ENCODE assay signal across 9 cellular contexts in the genomic region with DNA sequence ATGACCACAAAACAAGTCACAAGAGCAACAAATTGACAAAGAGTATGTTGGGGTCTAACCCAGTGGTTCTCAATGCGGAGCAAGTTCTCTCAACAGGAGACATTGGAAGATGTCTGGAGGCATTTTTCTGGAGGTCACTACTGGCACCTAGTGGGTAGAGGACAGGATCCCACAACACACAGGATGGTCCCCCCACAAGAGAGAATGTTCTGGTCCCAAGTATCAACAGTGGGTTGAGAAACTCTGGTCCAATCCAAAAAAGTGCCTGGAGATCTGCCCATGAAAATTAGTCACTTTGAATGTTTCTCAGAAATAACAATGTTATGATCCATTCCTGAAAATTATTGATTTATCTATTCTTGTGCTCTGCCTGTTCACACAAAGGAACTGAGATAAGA. TPM values are rescaled to one million over a fixed set of nuclear protein-coding genes. Genes with fewer than 3 reads are reported as not detected.
DNase-seq lines count a peak whose midpoint lies in the region; ATAC-seq, FAIRE-seq and TF ChIP-seq lines count a peak whose summit lies in the region.
"Had no signal": no experiment of that assay in that cellular context is flagged by ENCODE, and none has a peak within 500 bp of the region (broad histone marks: within the 10 kb centered on the region; RNA-seq: fewer than 3 reads in every experiment).

No MANE protein-coding gene starts in this region.

- no peak for FAIRE-seq in GM12891 (lab: Jason Lieb, UNC)
- FAIRE-seq in H54 (lab: Jason Lieb, UNC): no peak

- TF ChIP-seq POLR2A in GM12891 (IDR thresholded peaks at IDR 0.05; ENCODE audit: low read depth, low read length) (0 out of 2 replicates have a peak, but pooled peaks have one; percentile 21), H54 (IDR thresholded peaks at IDR 0.05; ENCODE audit: low read depth, low read length) (no peak)

- POLR2A ChIA-PET in T-cell (lab: Charles Lee): no interaction called here

- peaks cover 8% of the 10 kb centered on the region for H3K36me3 Mint-ChIP-seq in T-cell
- H3K36me3 Mint-ChIP-seq in stimulated activated effector memory CD8-positive, alpha-beta T cell treated with anti-CD3 and anti-CD28 coated beads, Interleukin-12 subunit alpha, Interleukin-12 subunit beta, amount 100 ng/mL, for 72 hours: peaks cover 68% of the 10 kb centered on the region

- H3K9me3 ChIP-seq in SJCRH30 (replicated peaks): 0 out of 2 replicates have a peak, but pooled peaks cover 4% of the 10 kb centered on the region

- H3K4me3 ChIP-seq in SJCRH30: no peak overlapping the region

- peaks cover 2% of the 10 kb centered on the region; the same call in 1 of the 2 replicates for H3K4me1 ChIP-seq in SJCRH30

- no peaks in the 10 kb centered on the region for H3K9me3 Mint-ChIP-seq in T-cell
- H3K9me3 Mint-ChIP-seq in stimulated activated effector memory CD8-positive, alpha-beta T cell treated with anti-CD3 and anti-CD28 coated beads, Interleukin-12 subunit alpha, Interleukin-12 subunit beta, amount 100 ng/mL, for 72 hours: no peaks in the 10 kb centered on the region

- H3K27ac Mint-ChIP-seq in T-cell: peak overlapping the region; percentile 2 to 45
- H3K27ac Mint-ChIP-seq in stimulated activated effector memory CD8-positive, alpha-beta T cell treated with anti-CD3 and anti-CD28 coated beads, Interleukin-12 subunit alpha, Interleukin-12 subunit beta, amount 100 ng/mL, for 72 hours: peak overlapping the region; percentile 96
- H3K27ac Mint-ChIP-seq: T-helper 1 cell treated with Interleukin-12 subunit alpha and Interleukin-12 subunit beta and Interleukin-4 antibody, amounts not matched to agents 30 μg/mL and 1 μg/mL, for 36 hours had no signal

- no peak for DNase-seq in GM12891 (ENCODE audit: insufficient read length, low spot score)
- no peak for DNase-seq in T-cell
- peak; percentile 66 for DNase-seq in foreskin melanocyte
- DNase-seq in stimulated activated effector memory CD8-positive, alpha-beta T cell treated with anti-CD3 and anti-CD28 coated beads, Interleukin-12 subunit alpha, Interleukin-12 subunit beta, amount 100 ng/mL, for 72 hours (ENCODE audit: low spot score in 2 of 2): no peak
- DNase-seq in H54 (ENCODE audit: insufficient read length, low spot score): no peak
- no peak for DNase-seq in NCI-H2081 (lab: John Stamatoyannopoulos, UW)
- DNase-seq in SJCRH30: no peak
- DNase-seq in DMS53 (lab: John Stamatoyannopoulos, UW): no peak

- peaks cover 38 to 49% (median 40%) of the 10 kb centered on the region in 3 donors for H3K4me1 Mint-ChIP-seq in T-cell
- H3K4me1 Mint-ChIP-seq in stimulated activated effector memory CD8-positive, alpha-beta T cell treated with anti-CD3 and anti-CD28 coated beads, Interleukin-12 subunit alpha, Interleukin-12 subunit beta, amount 100 ng/mL, for 72 hours: peaks cover 50% of the 10 kb centered on the region

- no peaks in the 10 kb centered on the region for H3K27me3 ChIP-seq in SJCRH30

- H3K36me3 ChIP-seq in SJCRH30: peaks cover 10% of the 10 kb centered on the region

- no peak overlapping the region for H3K27ac ChIP-seq in SJCRH30

- CTCF ChIA-PET in T-cell (lab: Charles Lee): no interaction called here

- no peak overlapping the region for H3K4me3 Mint-ChIP-seq in T-cell
- H3K4me3 Mint-ChIP-seq in stimulated activated effector memory CD8-positive, alpha-beta T cell treated with anti-CD3 and anti-CD28 coated beads, Interleukin-12 subunit alpha, Interleukin-12 subunit beta, amount 100 ng/mL, for 72 hours: peak overlapping the region; percentile 95
- H3K4me3 Mint-ChIP-seq: T-helper 1 cell treated with Interleukin-12 subunit alpha and Interleukin-12 subunit beta and Interleukin-4 antibody, amounts not matched to agents 30 μg/mL and 1 μg/mL, for 36 hours had no signal

- H3K27me3 Mint-ChIP-seq in T-cell: no peaks in the 10 kb centered on the region

- no peak for ATAC-seq in T-cell (replicated peaks in 1 of 4)
- ATAC-seq in stimulated activated effector memory CD8-positive, alpha-beta T cell treated with anti-CD3 and anti-CD28 coated beads, Interleukin-12 subunit alpha, Interleukin-12 subunit beta, amount 100 ng/mL, for 72 hours: no peak

TF ChIP-seq in GM12891, 5 proteins besides CTCF, POLR2A, EP300 and RAD21:
- TF ChIP-seq POU2F2 (IDR thresholded peaks at IDR 0.05; ENCODE audit: low read depth, low read length): no peak
- no peak for TF ChIP-seq SPI1 (IDR thresholded peaks at IDR 0.05; ENCODE audit: low read depth, low read length)

RNA-seq across cellular contexts. Expression of gene SSH1, which starts 3.3 kb away (rescaled TPM):
- 10.2 TPM for polyA plus RNA-seq in GM12891 (2012; ENCODE audit: low read depth, missing spikeins)
- total RNA-seq in T-cell: 10 to 100 TPM; 21.8 to 40.1 (median 35.0) TPM
- total RNA-seq in SJCRH30 (2014; rRNA removed; shearing (Covaris generic)): 12.1 and 12.3 TPM in 2 replicates

RNA-seq across cellular contexts. Expression of gene DAO, which starts 25.8 kb away (rescaled TPM):
- polyA plus RNA-seq in GM12891 (2012; ENCODE audit: low read depth, missing spikeins): not detected
- total RNA-seq in T-cell: not detected
- not detected in 2 replicates for total RNA-seq in SJCRH30 (2014; rRNA removed; shearing (Covaris generic))
